24 cellular contexts compared by ENCODE assay signal in genomic region chr13:95893861-95894260, GRCh38.
"Had no signal": no experiment of that assay in that cellular context is flagged by ENCODE, and none has a peak within 500 bp of the region (broad histone marks: within the 10 kb centered on the region; RNA-seq: fewer than 3 reads in every experiment).

No MANE protein-coding gene starts in this region.

- H3K27ac Mint-ChIP-seq: activated CD8-positive, alpha-beta T cell treated with anti-CD3 and anti-CD28 coated beads, Interleukin-2, amount 10 ng/mL, durations not matched to agents 7 days and 5 days; activated naive CD4-positive, alpha-beta T cell treated with anti-CD3 and anti-CD28 coated beads, Interleukin-2, amount 50 U/mL, for 72 hours; activated naive CD8-positive, alpha-beta T cell treated with anti-CD3 and anti-CD28 coated beads, Interleukin-2, amount 50 U/mL, for 24 hours; activated T-cell treated with anti-CD3 and anti-CD28 coated beads, Interleukin-2, amount 50 U/mL, for 24 hours; activated T-helper 1 cell treated with anti-CD3 and anti-CD28 coated beads, Interleukin-12 subunit alpha, Interleukin-12 subunit beta, Interleukin-2, Interleukin-4 antibody, amounts not matched to agents 30 ng/mL and 10 ng/mL and 1 ng/mL, durations not matched to agents 14 hours and 24 hours and 36 hours; T-helper 1 cell treated with Interleukin-12 subunit alpha and Interleukin-12 subunit beta and Interleukin-4 antibody, amounts not matched to agents 30 μg/mL and 1 μg/mL, for 36 hours had no signal

- H3K4me3 Mint-ChIP-seq: activated CD8-positive, alpha-beta T cell treated with anti-CD3 and anti-CD28 coated beads, Interleukin-2, amount 10 ng/mL, durations not matched to agents 7 days and 5 days; activated naive CD8-positive, alpha-beta T cell treated with anti-CD3 and anti-CD28 coated beads, Interleukin-2, amount 50 U/mL, for 24 hours; activated T-cell treated with anti-CD3 and anti-CD28 coated beads, Interleukin-2, amount 50 U/mL, for 24 hours; activated T-helper 1 cell treated with anti-CD3 and anti-CD28 coated beads, Interleukin-12 subunit alpha, Interleukin-12 subunit beta, Interleukin-2, Interleukin-4 antibody, amounts not matched to agents 30 ng/mL and 10 ng/mL and 1 ng/mL, durations not matched to agents 14 hours and 24 hours and 36 hours; brain; central memory CD8-positive, alpha-beta T cell; T-helper 1 cell treated with Interleukin-12 subunit alpha and Interleukin-12 subunit beta and Interleukin-4 antibody, amounts not matched to agents 30 μg/mL and 1 μg/mL, for 36 hours had no signal

- H3K4me3 ChIP-seq: ascending aorta had no signal

- H3K27me3 Mint-ChIP-seq: brain; central memory CD8-positive, alpha-beta T cell had no signal

- H3K36me3 Mint-ChIP-seq: activated naive CD4-positive, alpha-beta T cell treated with anti-CD3 and anti-CD28 coated beads, Interleukin-2, amount 50 U/mL, for 72 hours had no signal

- ATAC-seq: activated CD8-positive, alpha-beta T cell treated with anti-CD3 and anti-CD28 coated beads, Interleukin-2, amount 10 ng/mL, durations not matched to agents 7 days and 5 days; activated naive CD4-positive, alpha-beta T cell treated with anti-CD3 and anti-CD28 coated beads, Interleukin-2, amount 50 U/mL, for 72 hours; activated naive CD8-positive, alpha-beta T cell treated with anti-CD3 and anti-CD28 coated beads, Interleukin-2, amount 50 U/mL, for 24 hours; PC-3 had no signal

- H3K9me3 Mint-ChIP-seq: activated naive CD4-positive, alpha-beta T cell treated with anti-CD3 and anti-CD28 coated beads, Interleukin-2, amount 50 U/mL, for 72 hours; activated T-cell treated with anti-CD3 and anti-CD28 coated beads, Interleukin-2, amount 50 U/mL, for 24 hours; activated T-helper 1 cell treated with anti-CD3 and anti-CD28 coated beads, Interleukin-12 subunit alpha, Interleukin-12 subunit beta, Interleukin-2, Interleukin-4 antibody, amounts not matched to agents 30 ng/mL and 10 ng/mL and 1 ng/mL, durations not matched to agents 14 hours and 24 hours and 36 hours; central memory CD8-positive, alpha-beta T cell; T-helper 1 cell treated with Interleukin-12 subunit alpha and Interleukin-12 subunit beta and Interleukin-4 antibody, amounts not matched to agents 30 μg/mL and 1 μg/mL, for 36 hours had no signal

- H3K9me3 ChIP-seq: ascending aorta had no signal

- H3K27ac ChIP-seq: ascending aorta had no signal

- H3K27me3 ChIP-seq: ascending aorta had no signal

- H3K4me1 ChIP-seq: ascending aorta had no signal

- H3K4me1 Mint-ChIP-seq: activated naive CD8-positive, alpha-beta T cell treated with anti-CD3 and anti-CD28 coated beads, Interleukin-2, amount 50 U/mL, for 24 hours; brain; central memory CD8-positive, alpha-beta T cell had no signal

- DNase-seq: activated CD4-positive, alpha-beta T cell treated with anti-CD3 and anti-CD28 coated beads for 48 hours; activated CD4-positive, alpha-beta T cell treated with anti-CD3 and anti-CD28 coated beads, Interleukin-2, amount 50 U/mL, for 4 hours; activated CD4-positive, CD25-positive, alpha-beta regulatory T cell treated with anti-CD3 and anti-CD28 coated beads, Interleukin-2, amount 50 U/mL, for 72 hours; activated CD8-positive, alpha-beta T cell treated with anti-CD3 and anti-CD28 coated beads, Interleukin-2, amount 10 ng/mL, durations not matched to agents 7 days and 5 days; activated effector memory CD4-positive, alpha-beta T cell treated with Interleukin-2 at 50 U/mL for 16 hours; activated naive CD4-positive, alpha-beta T cell; activated naive CD8-positive, alpha-beta T cell treated with anti-CD3 and anti-CD28 coated beads, Interleukin-2, amount 50 U/mL, for 24 hours; activated T-cell treated with anti-CD3 and anti-CD28 coated beads, Interleukin-2, amount 50 U/mL, for 24 hours; amniotic stem cell; Kasumi-1; NCI-H1092; NCI-H1930; NCI-H2171; NCI-H2227 treated with DMSO at 0.1 percent for 48 hours; NCI-H446 treated with DMSO at 0.1 percent for 48 hours; NCI-H526; PC-3; SHP77 treated with DMSO at 0.1 percent for 48 hours had no signal
